Comparison of ENCODE assay signal across 8 cellular contexts in the genomic region with DNA sequence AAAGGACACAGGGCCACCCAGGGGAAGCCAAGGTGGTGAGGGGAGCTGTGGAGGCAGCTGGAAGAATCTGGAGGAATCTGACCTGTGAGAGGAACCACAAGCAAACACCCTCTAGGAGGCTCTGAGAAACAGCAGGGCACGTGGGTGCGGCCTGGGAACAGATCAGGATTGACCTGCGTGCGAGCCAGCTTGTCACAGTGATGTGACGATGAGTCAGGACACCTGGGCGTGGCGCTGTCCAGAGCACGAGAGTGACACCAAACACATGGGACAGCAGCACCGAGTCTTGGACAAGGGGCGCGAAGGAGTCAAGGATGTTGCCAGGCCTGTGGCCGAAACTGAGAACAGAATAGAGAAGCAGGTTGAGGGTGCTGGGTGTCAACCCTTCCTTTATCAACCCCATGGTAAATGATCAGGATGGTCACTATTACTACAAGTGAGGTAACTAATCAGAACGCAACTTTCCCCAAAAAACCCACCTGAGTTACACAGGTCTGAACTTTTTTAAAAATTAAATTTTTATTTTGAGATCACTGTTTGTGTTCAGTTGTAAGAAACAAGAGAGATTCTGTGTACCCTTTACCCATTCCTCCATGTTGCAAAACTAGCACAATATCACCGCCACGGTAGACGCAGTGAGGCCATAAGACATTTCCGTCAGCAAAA. TPM values are rescaled to one million over a fixed set of nuclear protein-coding genes. Genes with fewer than 3 reads are reported as not detected.
A peak's percentile ranks its signal among the peaks of the same experiment; 100 is the strongest.
DNase-seq lines count a peak whose midpoint lies in the region; ATAC-seq and TF ChIP-seq lines count a peak whose summit lies in the region.

No MANE protein-coding gene starts in this region.

- ATAC-seq in GM21825 (IDR thresholded peaks at IDR 0.05; ENCODE audit: unreplicated experiment) (peak; percentile 61), omental fat pad (ENCODE audit: low FRiP score) (no peak)

- in situ Hi-C loops in KBM-7 (cut with MboI; ENCODE audit: low pct_unique_long_range_greater_than_20kb, low sequenced_read_pairs): no loop called here

- DNase-seq in NCI-H82 (lab: John Stamatoyannopoulos, UW) (peak; percentile 67), NCI-H82 treated with DMSO at 0.1 percent for 48 hours (lab: John Stamatoyannopoulos, UW; ENCODE audit: unreplicated experiment) (no peak), KBM-7 (peak; percentile 17), globus pallidus (ENCODE audit: low spot score) (peak; percentile 51), omental fat pad (ENCODE audit: low spot score) (peak; percentile 41), NCI-H2107 (lab: John Stamatoyannopoulos, UW) (no peak)
- DNase-seq in activated CD4-positive, alpha-beta T cell treated with anti-CD3 and anti-CD28 coated beads, Interleukin-2, amount 50 U/mL, for 48 hours: peak; percentile 28 to 35

- no peak for TF ChIP-seq CTCF in omental fat pad (IDR thresholded peaks at IDR 0.05)

RNA-seq across cellular contexts. Expression of gene SFT2D3, which starts 0.6 kb away (rescaled TPM):
- 10 to 100 TPM in 1 of 4 donors, 1 to 10 TPM in 3; 4.4 to 11.7 (median 5.1) TPM for total RNA-seq in omental fat pad

RNA-seq across cellular contexts. Expression of gene LIMS2, which starts 25.3 kb away (rescaled TPM):
- 10 to 100 TPM in 3 of 4 donors, 1 to 10 TPM in 1; 9.7 to 97.3 (median 22.4) TPM for total RNA-seq in omental fat pad

RNA-seq across cellular contexts. Expression of gene GPR17, which starts 54.7 kb away (rescaled TPM):
- not detected for total RNA-seq in omental fat pad

Comparison
In these comparisons a context has a peak if more than half of its experiments do, and no peak if none do; other contexts are left out.
1. DNase-seq: peak in NCI-H82 (single experiment), KBM-7 (single experiment), activated CD4-positive, alpha-beta T cell treated with anti-CD3 and anti-CD28 coated beads, Interleukin-2, amount 50 U/mL, for 48 hours (2 of 2), globus pallidus (single experiment) and omental fat pad (single experiment); none in NCI-H82 treated with DMSO at 0.1 percent for 48 hours (single experiment) and NCI-H2107 (single experiment).